ENCODE assay signal across 8 cellular contexts in the genomic region with DNA sequence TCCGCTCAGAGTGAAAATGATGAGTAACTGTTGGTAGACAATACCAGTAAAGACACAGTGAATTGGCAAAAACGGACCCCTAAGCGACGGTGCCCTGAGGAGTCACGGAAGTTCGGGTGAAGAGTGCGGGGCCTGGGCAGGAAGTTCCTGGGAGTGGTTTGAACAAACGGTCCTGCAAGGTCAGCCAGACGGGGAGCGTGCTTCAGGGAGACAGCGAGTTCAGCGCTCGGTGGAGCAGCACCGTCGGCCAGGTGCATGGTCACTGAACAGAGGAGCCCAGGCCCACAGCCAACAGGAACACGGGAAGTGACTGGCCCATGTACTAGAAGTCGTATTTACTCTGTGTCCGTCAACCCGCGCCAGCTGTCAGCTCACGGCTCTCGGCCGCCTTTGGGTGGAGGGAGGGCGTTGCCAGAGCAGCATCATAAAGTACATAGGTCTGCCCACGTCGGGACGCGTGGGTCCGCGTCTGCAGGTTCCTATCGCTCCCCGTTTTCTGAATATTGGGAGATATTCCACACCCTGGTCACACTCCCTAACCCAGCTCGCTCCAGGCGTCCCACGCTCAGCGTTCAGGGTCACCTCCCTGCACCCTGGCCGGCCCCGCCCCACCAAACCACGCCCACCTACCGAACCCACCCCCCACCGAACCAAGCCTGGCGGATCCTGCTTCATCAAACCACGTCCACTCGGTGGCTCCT.
A peak's percentile ranks its signal among the peaks of the same experiment; 100 is the strongest.
DNase-seq lines count a peak whose midpoint lies in the region; ATAC-seq lines count a peak whose summit lies in the region.

No MANE protein-coding gene starts in this region.

- peak; percentile 76 for ATAC-seq in HG02642 (IDR thresholded peaks at IDR 0.05; ENCODE audit: poor library complexity, unreplicated experiment)
- peak; percentile 97 for ATAC-seq in left colon

- no peak overlapping the region for H3K27ac ChIP-seq in substantia nigra (ENCODE audit: low read depth, low read length, poor library complexity, severe bottlenecking)

- H3K9me3 Mint-ChIP-seq in activated naive CD4-positive, alpha-beta T cell treated with anti-CD3 and anti-CD28 coated beads, Interleukin-2, amount 50 U/mL, for 24 hours: no peaks in the 10 kb centered on the region

- peaks cover 16% of the 10 kb centered on the region for H3K27me3 Mint-ChIP-seq in activated naive CD4-positive, alpha-beta T cell treated with anti-CD3 and anti-CD28 coated beads, Interleukin-2, amount 50 U/mL, for 24 hours

- H3K27ac Mint-ChIP-seq in activated naive CD4-positive, alpha-beta T cell treated with anti-CD3 and anti-CD28 coated beads, Interleukin-2, amount 50 U/mL, for 24 hours: no peak overlapping the region

- peak overlapping the region; percentile 80 for H3K4me3 Mint-ChIP-seq in activated naive CD4-positive, alpha-beta T cell treated with anti-CD3 and anti-CD28 coated beads, Interleukin-2, amount 50 U/mL, for 24 hours

- DNase-seq in DMS 273 treated with DMSO at 0.1 percent for 48 hours (lab: John Stamatoyannopoulos, UW) (peak; percentile 17), NCI-H748 (lab: John Stamatoyannopoulos, UW; ENCODE audit: unreplicated experiment) (peak; percentile 80), left colon (peak; percentile 82 to 84), foreskin melanocyte (no peak), substantia nigra (lab: John Stamatoyannopoulos, UW) (no peak)
- DNase-seq in stimulated activated CD8-positive, alpha-beta memory T cell treated with anti-CD3 and anti-CD28 coated beads, Interleukin-4, amount 100 ng/mL, for 48 hours: peak; percentile 37

- peaks cover 26% of the 10 kb centered on the region for H3K4me1 Mint-ChIP-seq in activated naive CD4-positive, alpha-beta T cell treated with anti-CD3 and anti-CD28 coated beads, Interleukin-2, amount 50 U/mL, for 24 hours

- no peaks in the 10 kb centered on the region for H3K36me3 Mint-ChIP-seq in activated naive CD4-positive, alpha-beta T cell treated with anti-CD3 and anti-CD28 coated beads, Interleukin-2, amount 50 U/mL, for 24 hours

- intact Hi-C loops in left colon (cut with DNase I, micrococcal nuclease): no loop called here

Comparison
In these comparisons a context has a peak if more than half of its experiments do, and no peak if none do; other contexts are left out.
1. DNase-seq: peak in DMS 273 treated with DMSO at 0.1 percent for 48 hours (single experiment), NCI-H748 (single experiment), left colon (2 of 2) and stimulated activated CD8-positive, alpha-beta memory T cell treated with anti-CD3 and anti-CD28 coated beads, Interleukin-4, amount 100 ng/mL, for 48 hours (single experiment); none in foreskin melanocyte (single experiment) and substantia nigra (0 of 49).